Comparison of ENCODE assay signal across 24 cellular contexts in the genomic region with DNA sequence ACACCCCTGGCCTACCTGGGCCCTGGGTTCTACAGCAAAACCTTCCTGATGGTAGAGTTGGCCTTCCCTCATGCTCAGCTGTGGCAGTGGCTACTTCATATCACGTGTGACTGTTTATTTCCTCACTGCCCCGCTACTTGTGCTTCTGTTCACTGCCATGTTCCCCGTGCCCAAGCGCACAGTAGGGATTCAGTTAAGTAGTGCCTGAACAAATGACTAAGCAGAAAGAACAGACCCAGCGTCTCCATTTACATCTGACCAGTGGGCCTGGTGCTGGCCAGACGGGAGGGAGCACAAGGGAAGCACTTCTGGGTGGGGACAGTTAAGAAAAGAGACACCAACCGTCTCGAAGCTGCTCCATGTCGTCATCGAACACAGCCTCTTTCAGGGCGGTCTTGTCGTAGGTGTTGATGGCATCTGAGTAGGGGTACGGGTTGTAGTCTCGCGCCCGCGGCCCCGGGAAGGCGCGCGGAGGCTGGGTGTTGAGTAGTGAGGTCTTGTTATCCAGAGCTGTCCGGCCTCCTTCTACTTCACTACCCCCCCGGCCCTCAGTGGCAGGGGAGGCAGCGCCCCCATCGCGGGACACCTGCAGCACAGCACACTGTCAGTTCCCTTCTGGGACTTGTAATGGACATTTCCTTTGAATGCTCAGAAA.
DNase-seq lines count a peak whose midpoint lies in the region; ATAC-seq, FAIRE-seq and TF ChIP-seq lines count a peak whose summit lies in the region.
"Had no signal": no experiment of that assay in that cellular context is flagged by ENCODE, and none has a peak within 500 bp of the region (broad histone marks: within the 10 kb centered on the region; RNA-seq: fewer than 3 reads in every experiment).

No MANE protein-coding gene starts in this region.

- no peak for FAIRE-seq in HepG2 (lab: Jason Lieb, UNC)
- FAIRE-seq: A204.1, D721Med, GM12891, GM18507, H54 had no signal

- POLR2A ChIA-PET in HepG2 (lab: Yijun Ruan, JAX), result no interaction called here

- intact Hi-C loops in HepG2 (cut with micrococcal nuclease; ENCODE audit: unreplicated experiment), result no loop called here
- intact Hi-C loops in right lobe of liver (cut with DNase I), result no loop called here

- no peak overlapping the region for H3K27ac Mint-ChIP-seq in osteocyte (ENCODE audit: unreplicated experiment)
- H3K27ac Mint-ChIP-seq: B cell; CD4-positive, alpha-beta T cell had no signal

- no peak overlapping the region for H2AFZ ChIP-seq in HepG2 (ENCODE audit: low read length)

- no peak for DNase-seq in HepG2 (ENCODE audit: low spot score)
- no peak for DNase-seq in right lobe of liver
- peak; percentile 28 for DNase-seq in H7
- DNase-seq in osteocyte (ENCODE audit: extremely low spot score, unreplicated experiment), result peak; percentile 69
- DNase-seq in activated effector memory CD4-positive, alpha-beta T cell treated with Interleukin-2 at 50 U/mL for 16 hours, result no peak
- DNase-seq in erythroblast (lab: John Stamatoyannopoulos, UW), result no peak
- DNase-seq: CD4-positive, alpha-beta T cell; CD8-positive, alpha-beta memory T cell; DMS 273 treated with DMSO at 0.1 percent for 48 hours; DMS79; EL; GDM1; GOT3 had no signal

- TF ChIP-seq RAD21 in HepG2 (CRISPR knock-in tag; IDR thresholded peaks at IDR 0.05), result no peak

- in situ Hi-C loops in HepG2 (cut with HindIII; ENCODE audit: extremely low pct_ligation_motif_present, low pct_unique_long_range_greater_than_20kb), result no loop called here

- no peaks in the 10 kb centered on the region for H4K20me1 ChIP-seq in HepG2 (ENCODE audit: insufficient read depth, low read length)

- no peak for TF ChIP-seq EP300 in HepG2 (IDR thresholded peaks at IDR 0.05; ENCODE audit: low read depth in 2 of 2, low read length in 2 of 2)
- TF ChIP-seq EP300 in HepG2 (CRISPR knock-in tag; IDR thresholded peaks at IDR 0.05; ENCODE audit: borderline replicate concordance), result no peak

- H3K4me2 ChIP-seq in HepG2 (ENCODE audit: low read depth, low read length), result no peak overlapping the region
- H3K4me2 ChIP-seq: BLaER1 had no signal

- H3K27me3 Mint-ChIP-seq in osteocyte (ENCODE audit: unreplicated experiment), result no peaks in the 10 kb centered on the region
- H3K27me3 Mint-ChIP-seq: B cell; CD4-positive, alpha-beta T cell had no signal

- CTCF ChIA-PET in HepG2 (lab: Yijun Ruan, JAX; ENCODE audit: low intra/inter-chr PET ratio, low total read pairs), result no interaction called here

- no peak overlapping the region for H3K27ac ChIP-seq in HepG2 (ENCODE audit: extremely low read length, insufficient read depth, low read length)
- H3K27ac ChIP-seq in right lobe of liver, result no peak overlapping the region
- peak overlapping the region; percentile 91 for H3K27ac ChIP-seq in VCaP
- H3K27ac ChIP-seq: BLaER1 had no signal

- no peaks in the 10 kb centered on the region for H3K4me1 ChIP-seq in HepG2 (ENCODE audit: insufficient read depth, low read length)
- peaks cover 0 to 12% (median 0%) of the 10 kb centered on the region in 4 donors for H3K4me1 ChIP-seq in right lobe of liver
- H3K4me1 ChIP-seq: BLaER1 had no signal

- H3K36me3 ChIP-seq in HepG2 (replicated peaks in 1 of 2; ENCODE audit: control insufficient read depth in 1 of 2, insufficient read depth in 2 of 2, low read length in 2 of 2), result peaks cover 32 to 68% of the 10 kb centered on the region in 2 experiments
- peaks cover 0 to 56% (median 16%) of the 10 kb centered on the region in 4 donors for H3K36me3 ChIP-seq in right lobe of liver
- peaks cover 15% of the 10 kb centered on the region for H3K36me3 ChIP-seq in H7 (replicated peaks; ENCODE audit: control insufficient read depth, insufficient read depth, low read length)

- H3K4me1 Mint-ChIP-seq in osteocyte (ENCODE audit: unreplicated experiment), result peaks cover 5% of the 10 kb centered on the region
- H3K4me1 Mint-ChIP-seq: B cell; CD14-positive monocyte; CD8-positive, alpha-beta memory T cell had no signal

- H3K9me3 Mint-ChIP-seq in osteocyte (ENCODE audit: unreplicated experiment), result no peaks in the 10 kb centered on the region
- H3K9me3 Mint-ChIP-seq: CD14-positive monocyte; CD4-positive, alpha-beta T cell; CD8-positive, alpha-beta memory T cell had no signal

- BruUV-seq in HepG2 (replicated peaks; lab: Mats Ljungman, UMichigan), result no TSS peak

- H3K27me3 ChIP-seq in HepG2 (ENCODE audit: control insufficient read depth in 1 of 2, insufficient read depth in 2 of 2, low read length in 2 of 2) (no peaks in the 10 kb centered on the region), right lobe of liver (no peaks in the 10 kb centered on the region), H7 (ENCODE audit: control insufficient read depth, insufficient read depth, low read length) (no peaks in the 10 kb centered on the region)
- H3K27me3 ChIP-seq: BLaER1 had no signal

- H3K79me2 ChIP-seq in HepG2 (ENCODE audit: insufficient read depth, low read length), result no peaks in the 10 kb centered on the region

- WGBS in HepG2 (ENCODE audit: low lambda C conversion rate), result 98% methylated on average over 26 of the region's 26 CpGs
- WGBS in right lobe of liver (ENCODE audit: insufficient coverage, low coverage, low lambda C conversion rate, missing lambda C conversion rate), result 96% methylated on average over 19 of the region's 26 CpGs

- H3K9me3 ChIP-seq in HepG2 (ENCODE audit: low read length) (no peaks in the 10 kb centered on the region), right lobe of liver (no peaks in the 10 kb centered on the region)
- H3K9me3 ChIP-seq: BLaER1 had no signal

- TF ChIP-seq POLR2A in HepG2 (IDR thresholded peaks at IDR 0.05; ENCODE audit: insufficient read depth in 1 of 2, low read depth in 2 of 2, low read length in 2 of 2) (no peak), right lobe of liver (IDR thresholded peaks at IDR 0.05) (no peak), erythroblast (IDR thresholded peaks at IDR 0.05; ENCODE audit: low read length) (no peak)

- ATAC-seq in HepG2 (no peak), right lobe of liver (no peak), HG03159 (IDR thresholded peaks at IDR 0.05; ENCODE audit: unreplicated experiment) (no peak)
- ATAC-seq: HCT116 had no signal

- no peak overlapping the region for H3K4me3 Mint-ChIP-seq in osteocyte (ENCODE audit: unreplicated experiment)
- H3K4me3 Mint-ChIP-seq: B cell; CD14-positive monocyte; CD4-positive, alpha-beta T cell; CD8-positive, alpha-beta memory T cell had no signal

- H3K4me3 ChIP-seq in HepG2 (replicated peaks in 1 of 3; ENCODE audit: insufficient read depth in 1 of 3, low read depth in 2 of 3, low read length in 3 of 3) (no peak overlapping the region), right lobe of liver (no peak overlapping the region), H7 (ENCODE audit: insufficient read depth, low read depth, low read length) (no peak overlapping the region)
- H3K4me3 ChIP-seq: BLaER1 had no signal

- H3K36me3 Mint-ChIP-seq in osteocyte (ENCODE audit: unreplicated experiment), result peaks cover 50% of the 10 kb centered on the region

- TF ChIP-seq CTCF in HepG2 (CRISPR knock-in tag; IDR thresholded peaks at IDR 0.05), result no peak
- no peak for TF ChIP-seq CTCF in right lobe of liver (IDR thresholded peaks at IDR 0.05)
- no peak for TF ChIP-seq CTCF in VCaP (conservative IDR thresholded peaks at IDR 0.05)
- no peak for TF ChIP-seq CTCF in osteocyte (IDR thresholded peaks at IDR 0.05)

- no peak overlapping the region for H3K9ac ChIP-seq in HepG2 (ENCODE audit: insufficient read depth, low read depth, low read length)
- H3K9ac ChIP-seq: BLaER1 had no signal

TF ChIP-seq in HepG2, 621 proteins besides CTCF, POLR2A, EP300 and RAD21:
- TF ChIP-seq GABPA (IDR thresholded peaks at IDR 0.05; ENCODE audit: low read depth, low read length) (no peak), GABPA (CRISPR knock-in tag; IDR thresholded peaks at IDR 0.05; ENCODE audit: low read depth) (no peak), AGO2 (optimal IDR thresholded peaks at IDR 0.05; ENCODE audit: low read depth, low read length) (peak; percentile 45), EEA1 (CRISPR knock-in tag; IDR thresholded peaks at IDR 0.05; ENCODE audit: borderline replicate concordance) (no peak), HMG20A (CRISPR knock-in tag; IDR thresholded peaks at IDR 0.05; ENCODE audit: borderline replicate concordance) (no peak), ZKSCAN1 (IDR thresholded peaks at IDR 0.05; ENCODE audit: low read length) (peak; percentile 66; the same call in 1 of the 2 replicates), TSC22D2 (CRISPR knock-in tag; IDR thresholded peaks at IDR 0.05; ENCODE audit: borderline replicate concordance) (no peak), ZSCAN31 (CRISPR knock-in tag; IDR thresholded peaks at IDR 0.05; ENCODE audit: low read depth) (no peak), ZNF441 (CRISPR knock-in tag; IDR thresholded peaks at IDR 0.05; ENCODE audit: borderline replicate concordance) (no peak), TCF7 (IDR thresholded peaks at IDR 0.05; ENCODE audit: low read depth) (no peak)
- TF ChIP-seq, protein P1, sequence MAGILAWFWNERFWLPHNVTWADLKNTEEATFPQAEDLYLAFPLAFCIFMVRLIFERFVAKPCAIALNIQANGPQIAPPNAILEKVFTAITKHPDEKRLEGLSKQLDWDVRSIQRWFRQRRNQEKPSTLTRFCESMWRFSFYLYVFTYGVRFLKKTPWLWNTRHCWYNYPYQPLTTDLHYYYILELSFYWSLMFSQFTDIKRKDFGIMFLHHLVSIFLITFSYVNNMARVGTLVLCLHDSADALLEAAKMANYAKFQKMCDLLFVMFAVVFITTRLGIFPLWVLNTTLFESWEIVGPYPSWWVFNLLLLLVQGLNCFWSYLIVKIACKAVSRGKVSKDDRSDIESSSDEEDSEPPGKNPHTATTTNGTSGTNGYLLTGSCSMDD (CRISPR knock-in tag; IDR thresholded peaks at IDR 0.05), result no peak

Comparison
In these comparisons a context has a peak if more than half of its experiments do, and no peak if none do; other contexts are left out.
1. DNase-seq: peak in H7 (single experiment) and osteocyte (single experiment); none in HepG2 (single experiment), right lobe of liver (0 of 3), activated effector memory CD4-positive, alpha-beta T cell treated with Interleukin-2 at 50 U/mL for 16 hours (single experiment) and erythroblast (0 of 2).